1 cellular context compared by ENCODE assay signal in genomic region chr10:45515630-45516029, GRCh38.
TF ChIP-seq lines count a peak whose summit lies in the region.

No MANE protein-coding gene starts in this region.

TF ChIP-seq in GM23338, 12 proteins besides CTCF, POLR2A, EP300 and RAD21 (continued from another document):
- TF ChIP-seq ZNF462 (CRISPR knock-in tag; IDR thresholded peaks at IDR 0.05) (no peak), NANOG (IDR thresholded peaks at IDR 0.05; ENCODE audit: borderline replicate concordance) (no peak), POLR2AphosphoS5 (IDR thresholded peaks at IDR 0.05; ENCODE audit: low read depth) (no peak), REST (IDR thresholded peaks at IDR 0.05; ENCODE audit: unreplicated experiment) (no peak), CREB1 (CRISPR knock-in tag; IDR thresholded peaks at IDR 0.05; ENCODE audit: low read depth) (no peak), JUNB (IDR thresholded peaks at IDR 0.05; ENCODE audit: unreplicated experiment) (no peak), ZNF331 (CRISPR knock-in tag; IDR thresholded peaks at IDR 0.05; ENCODE audit: low read depth) (no peak)
